In the genomic region with DNA sequence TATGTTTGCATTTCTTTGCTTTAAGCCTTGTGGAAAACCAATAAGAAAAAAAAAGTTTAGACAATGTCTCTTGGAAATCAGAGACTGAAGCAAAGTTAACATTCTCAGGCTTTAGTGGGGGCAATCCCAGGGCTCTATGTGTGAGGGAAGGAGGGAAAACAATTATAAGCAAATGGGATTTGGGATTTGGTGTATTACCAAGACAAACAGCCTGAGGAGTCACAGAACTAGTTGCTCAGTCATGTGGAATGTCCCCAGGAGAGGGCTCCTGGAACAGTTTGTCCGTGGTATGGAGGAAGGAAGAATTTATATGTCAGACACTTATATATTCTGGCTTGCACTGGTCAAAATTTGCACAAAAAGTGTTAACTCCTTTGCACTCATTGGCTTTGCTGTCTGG, we compare ENCODE assay signal across 27 cellular contexts.
DNase-seq lines count a peak whose midpoint lies in the region; ATAC-seq and TF ChIP-seq lines count a peak whose summit lies in the region.
"Had no signal": no experiment of that assay in that cellular context is flagged by ENCODE, and none has a peak within 500 bp of the region (broad histone marks: within the 10 kb centered on the region; RNA-seq: fewer than 3 reads in every experiment).

No MANE protein-coding gene starts in this region.

- no peaks in the 10 kb centered on the region for H3K9me2 ChIP-seq in SK-N-SH

- no peak for TF ChIP-seq RAD21 in SK-N-SH (IDR thresholded peaks at IDR 0.05; ENCODE audit: low read length)

- peaks cover 27% of the 10 kb centered on the region for H3K9me3 Mint-ChIP-seq in chondrocyte (ENCODE audit: low read depth)

- H3K27me3 ChIP-seq in right cardiac atrium (ENCODE audit: control insufficient read depth, insufficient read depth) (no peaks in the 10 kb centered on the region), SK-N-SH (ENCODE audit: insufficient read depth) (no peaks in the 10 kb centered on the region)
- H3K27me3 ChIP-seq: esophagus squamous epithelium, Peyer's patch, SJCRH30 had no signal

- H3K4me1 Mint-ChIP-seq in chondrocyte (ENCODE audit: low read depth): peaks cover 38% of the 10 kb centered on the region
- H3K4me1 Mint-ChIP-seq: activated naive CD8-positive, alpha-beta T cell treated with anti-CD3 and anti-CD28 coated beads, Interleukin-2, amount 10 ng/mL, durations not matched to agents 7 days and 5 days; IgD-negative memory B cell; memory B cell; T-cell had no signal

- no peak overlapping the region for H3K4me3 Mint-ChIP-seq in chondrocyte (ENCODE audit: unreplicated experiment)
- H3K4me3 Mint-ChIP-seq: activated CD8-positive, alpha-beta T cell treated with anti-CD3 and anti-CD28 coated beads, Interleukin-2, amount 10 ng/mL, durations not matched to agents 7 days and 5 days; activated naive CD8-positive, alpha-beta T cell treated with anti-CD3 and anti-CD28 coated beads, Interleukin-2, amount 10 ng/mL, durations not matched to agents 7 days and 5 days; effector memory CD8-positive, alpha-beta T cell; IgD-negative memory B cell; memory B cell; T-cell had no signal

- TF ChIP-seq CTCF in chondrocyte (IDR thresholded peaks at IDR 0.05): peak; percentile 57
- TF ChIP-seq CTCF in SK-N-SH (IDR thresholded peaks at IDR 0.05): no peak

- POLR2A ChIA-PET in SK-N-SH (lab: Yijun Ruan, JAX): no interaction called here

- H3K9me3 ChIP-seq in right cardiac atrium (ENCODE audit: control insufficient read depth, low read length) (no peaks in the 10 kb centered on the region), SK-N-SH (0 out of 2 replicates have a peak, but pooled peaks cover 3% of the 10 kb centered on the region)
- H3K9me3 ChIP-seq: SJCRH30 had no signal

- no peak for TF ChIP-seq EP300 in SK-N-SH (IDR thresholded peaks at IDR 0.05; ENCODE audit: borderline replicate concordance in 1 of 2, low read depth in 1 of 2, low read length in 1 of 2)

- H3K4me3 ChIP-seq in right cardiac atrium (ENCODE audit: low read length) (no peak overlapping the region), SK-N-SH (ENCODE audit: low read depth in 2 of 2, low read length in 1 of 2) (no peak overlapping the region)
- H3K4me3 ChIP-seq: esophagus squamous epithelium, Peyer's patch, SJCRH30 had no signal

- H3K27ac ChIP-seq in right cardiac atrium (ENCODE audit: low read length): no peak overlapping the region
- H3K27ac ChIP-seq in SK-N-SH (ENCODE audit: low read depth in 2 of 2, low read length in 1 of 2): no peak overlapping the region
- H3K27ac ChIP-seq: esophagus squamous epithelium, Peyer's patch, SJCRH30 had no signal

- H3K36me3 ChIP-seq in SK-N-SH (replicated peaks in 1 of 2; ENCODE audit: control insufficient read depth in 1 of 2, insufficient read depth in 2 of 2, low read length in 1 of 2): no peaks in the 10 kb centered on the region
- H3K36me3 ChIP-seq: esophagus squamous epithelium, Peyer's patch, SJCRH30 had no signal

- H3K4me1 ChIP-seq in right cardiac atrium (ENCODE audit: control insufficient read depth, insufficient read depth, low read length) (no peaks in the 10 kb centered on the region), SK-N-SH (ENCODE audit: control insufficient read depth in 1 of 2, insufficient read depth in 2 of 2, low read depth in 1 of 2, low read length in 1 of 2) (no peaks in the 10 kb centered on the region)
- H3K4me1 ChIP-seq: esophagus squamous epithelium, Peyer's patch, SJCRH30 had no signal

- CTCF ChIA-PET in SK-N-SH (lab: Yijun Ruan, JAX): no interaction called here

- peak overlapping the region; percentile 72 for H3K27ac Mint-ChIP-seq in chondrocyte (ENCODE audit: unreplicated experiment)
- H3K27ac Mint-ChIP-seq: activated CD8-positive, alpha-beta T cell treated with anti-CD3 and anti-CD28 coated beads, Interleukin-2, amount 10 ng/mL, durations not matched to agents 7 days and 5 days; activated naive CD8-positive, alpha-beta T cell treated with anti-CD3 and anti-CD28 coated beads, Interleukin-2, amount 10 ng/mL, durations not matched to agents 7 days and 5 days; effector memory CD8-positive, alpha-beta T cell; memory B cell; T-cell had no signal

- no peaks in the 10 kb centered on the region for H3F3A ChIP-seq in SK-N-SH (replicated peaks; ENCODE audit: insufficient read depth)

- no peaks in the 10 kb centered on the region for H3K27me3 Mint-ChIP-seq in chondrocyte (ENCODE audit: low read depth)
- H3K27me3 Mint-ChIP-seq: activated naive CD8-positive, alpha-beta T cell treated with anti-CD3 and anti-CD28 coated beads, Interleukin-2, amount 10 ng/mL, durations not matched to agents 7 days and 5 days; effector memory CD8-positive, alpha-beta T cell; IgD-negative memory B cell; memory B cell; T-cell had no signal

- no peaks in the 10 kb centered on the region for H3K79me2 ChIP-seq in SK-N-SH (ENCODE audit: insufficient read depth)

- H4K20me1 ChIP-seq in SK-N-SH (ENCODE audit: insufficient read depth): no peaks in the 10 kb centered on the region

- H3K36me3 Mint-ChIP-seq in chondrocyte (ENCODE audit: low read depth): peaks cover 4% of the 10 kb centered on the region
- H3K36me3 Mint-ChIP-seq: activated naive CD8-positive, alpha-beta T cell treated with anti-CD3 and anti-CD28 coated beads, Interleukin-2, amount 10 ng/mL, durations not matched to agents 7 days and 5 days; IgD-negative memory B cell; memory B cell; T-cell had no signal

- whole genome bisulfite sequencing in right cardiac atrium: 20% methylated on average over 1 of the region's 1 CpG
- WGBS in SK-N-SH (ENCODE audit: low lambda C conversion rate): 6% methylated on average over 1 of the region's 1 CpG

- no peak for DNase-seq in Right ventricle myocardium superior
- DNase-seq in cardiac septum (ENCODE audit: low spot score): no peak
- DNase-seq in chondrocyte (ENCODE audit: low spot score): no peak
- DNase-seq in right cardiac atrium: peak in 2 of 3 donors; percentile 40 to 58
- DNase-seq in stromal cell of bone marrow (ENCODE audit: low read depth): peak; percentile 59
- no peak for DNase-seq in NCI-H2196 (lab: John Stamatoyannopoulos, UW; ENCODE audit: unreplicated experiment)
- DNase-seq in SK-N-SH: no peak
- DNase-seq: activated CD8-positive, alpha-beta T cell treated with anti-CD3 and anti-CD28 coated beads, Interleukin-2, amount 10 ng/mL, durations not matched to agents 7 days and 5 days; activated effector memory CD4-positive, alpha-beta T cell treated with anti-CD3 and anti-CD28 coated beads, Interleukin-2, amount 50 U/mL, for 16 hours; activated naive CD8-positive, alpha-beta T cell treated with anti-CD3 and anti-CD28 coated beads, Interleukin-2, amount 10 ng/mL, durations not matched to agents 7 days and 5 days; activated T-cell treated with anti-CD3 and anti-CD28 coated beads for 4 hours; C1 segment of cervical spinal cord; effector memory CD8-positive, alpha-beta T cell; esophagus squamous epithelium; kidney; NCI-H1436 treated with DMSO at 0.1 percent for 48 hours; NCI-H2107; nucleus accumbens; Peyer's patch; stimulated activated CD4-positive, alpha-beta T cell treated with anti-CD3 and anti-CD28 coated beads, Interleukin-12 subunit alpha, Interleukin-12 subunit beta, amount 100 ng/mL, for 4 hours; stimulated activated CD4-positive, alpha-beta T cell treated with anti-CD3 and anti-CD28 coated beads, Interleukin-4, amount 100 ng/mL, for 4 hours; stimulated activated naive CD4-positive, alpha-beta T cell; T-cell had no signal

- no peak overlapping the region for H2AFZ ChIP-seq in SK-N-SH (ENCODE audit: low read depth)

- H3K4me2 ChIP-seq in SK-N-SH: no peak overlapping the region

- peak; percentile 93 for ATAC-seq in Right ventricle myocardium superior (ENCODE audit: poor library complexity)
- peak; percentile 45 to 92 for ATAC-seq in right cardiac atrium
- no peak for ATAC-seq in GM21825 (IDR thresholded peaks at IDR 0.05; ENCODE audit: unreplicated experiment)
- ATAC-seq: activated CD8-positive, alpha-beta T cell treated with anti-CD3 and anti-CD28 coated beads, Interleukin-2, amount 10 ng/mL, durations not matched to agents 7 days and 5 days; effector memory CD8-positive, alpha-beta T cell; T-cell had no signal

- intact Hi-C loops in Right ventricle myocardium superior (cut with DNase I) (no loop called here), cardiac septum (cut with DNase I) (no loop called here), right cardiac atrium (cut with DNase I) (no loop called here)

- H3K9ac ChIP-seq in SK-N-SH: no peak overlapping the region

TF ChIP-seq in SK-N-SH, 30 proteins besides CTCF, POLR2A, EP300 and RAD21:
- no peak for TF ChIP-seq CHD2 (IDR thresholded peaks at IDR 0.05; ENCODE audit: low read length, partially characterized antibody)
- TF ChIP-seq RCOR1 (IDR thresholded peaks at IDR 0.05; ENCODE audit: low read length): no peak
- TF ChIP-seq TAF1 (IDR thresholded peaks at IDR 0.05; ENCODE audit: borderline replicate concordance, low read depth, low read length): no peak
- TF ChIP-seq GABPA (IDR thresholded peaks at IDR 0.05; ENCODE audit: low read depth): no peak
- no peak for TF ChIP-seq FOXM1 (IDR thresholded peaks at IDR 0.05; ENCODE audit: low read depth)
- TF ChIP-seq, protein P1, sequence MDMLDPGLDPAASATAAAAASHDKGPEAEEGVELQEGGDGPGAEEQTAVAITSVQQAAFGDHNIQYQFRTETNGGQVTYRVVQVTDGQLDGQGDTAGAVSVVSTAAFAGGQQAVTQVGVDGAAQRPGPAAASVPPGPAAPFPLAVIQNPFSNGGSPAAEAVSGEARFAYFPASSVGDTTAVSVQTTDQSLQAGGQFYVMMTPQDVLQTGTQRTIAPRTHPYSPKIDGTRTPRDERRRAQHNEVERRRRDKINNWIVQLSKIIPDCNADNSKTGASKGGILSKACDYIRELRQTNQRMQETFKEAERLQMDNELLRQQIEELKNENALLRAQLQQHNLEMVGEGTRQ (IDR thresholded peaks at IDR 0.05; ENCODE audit: borderline replicate concordance, low read depth, low read length): no peak
- TF ChIP-seq SMC3 (IDR thresholded peaks at IDR 0.05; ENCODE audit: low read depth, low read length): no peak
TF ChIP-seq in SK-N-SH: peak in this region for 0.

Comparison
In these comparisons a context has a peak if more than half of its experiments do, and no peak if none do; other contexts are left out.
1. DNase-seq: peak in right cardiac atrium (2 of 3) and stromal cell of bone marrow (single experiment); none in Right ventricle myocardium superior (single experiment), cardiac septum (single experiment), chondrocyte (single experiment), NCI-H2196 (single experiment) and SK-N-SH (single experiment).